8 cellular contexts compared by ENCODE assay signal in genomic region chr4:153465922-153466636, GRCh38. TPM values are rescaled to one million over a fixed set of nuclear protein-coding genes. Genes with fewer than 3 reads are reported as not detected.
DNase-seq lines count a peak whose midpoint lies in the region; ATAC-seq and TF ChIP-seq lines count a peak whose summit lies in the region.

Gene TMEM131L, plus strand, starts transcription at chr4:153466360. Its CDS starts 38 bp downstream, at chr4:153466398.

- H3K4me3 Mint-ChIP-seq in activated CD4-positive, alpha-beta memory T cell treated with anti-CD3 and anti-CD28 coated beads for 36 hours = peak within 1 kb of the TSS; percentile 93
- peak within 1 kb of the TSS; percentile 93 to 95 for H3K4me3 Mint-ChIP-seq in effector memory CD8-positive, alpha-beta T cell
- H3K4me3 Mint-ChIP-seq in memory B cell = peak within 1 kb of the TSS; percentile 95

- H3K27me3 Mint-ChIP-seq in activated CD4-positive, alpha-beta memory T cell treated with anti-CD3 and anti-CD28 coated beads for 36 hours = peaks cover 1% of the 10 kb centered on the region
- H3K27me3 Mint-ChIP-seq in effector memory CD8-positive, alpha-beta T cell = no peaks in the 10 kb centered on the region
- H3K27me3 Mint-ChIP-seq in memory B cell = no peaks in the 10 kb centered on the region

- H3K36me3 Mint-ChIP-seq in activated CD4-positive, alpha-beta memory T cell treated with anti-CD3 and anti-CD28 coated beads for 36 hours = peaks cover 21% of the 10 kb centered on the region
- H3K36me3 Mint-ChIP-seq in effector memory CD8-positive, alpha-beta T cell (ENCODE audit: insufficient read depth) = peaks cover 24% of the 10 kb centered on the region
- H3K36me3 Mint-ChIP-seq in memory B cell = peaks cover 6% of the 10 kb centered on the region

- DNase-seq in AG20443 (ENCODE audit: low spot score) (peak; percentile 96), NCI-H82 (lab: John Stamatoyannopoulos, UW) (peak; percentile 77), memory B cell (ENCODE audit: low spot score in 2 of 2) (peak; percentile 65 to 69)
- DNase-seq in activated CD4-positive, alpha-beta memory T cell treated with anti-CD3 and anti-CD28 coated beads for 36 hours = peak; percentile 78
- peak; percentile 45 to 60 (median 52) for DNase-seq in effector memory CD8-positive, alpha-beta T cell
- DNase-seq in stimulated activated CD8-positive, alpha-beta memory T cell treated with anti-CD3 and anti-CD28 coated beads, Interleukin-15, amount 100 ng/mL, for 4 hours (ENCODE audit: low read depth in 2 of 2) = peak; percentile 32 to 52

- peak; percentile 76 for TF ChIP-seq POLR2A in GM19099 (IDR thresholded peaks at IDR 0.05; ENCODE audit: extremely low read depth, insufficient read length, low read depth)

- POLR2A ChIA-PET in activated CD4-positive, alpha-beta memory T cell treated with anti-CD3 and anti-CD28 coated beads for 36 hours (lab: Charles Lee) = interaction anchor here (0.7 to 3.3 kb wide), 21 partner anchors 8 to 177 kb away, joined by 3 to 15 read pairs (median 5); no protein-coding TSS in a partner anchor

- H3K4me1 Mint-ChIP-seq in activated CD4-positive, alpha-beta memory T cell treated with anti-CD3 and anti-CD28 coated beads for 36 hours (ENCODE audit: low read depth) = peaks cover 45% of the 10 kb centered on the region
- H3K4me1 Mint-ChIP-seq in effector memory CD8-positive, alpha-beta T cell (ENCODE audit: low read depth in 2 of 2) = peaks cover 37 to 50% of the 10 kb centered on the region in 2 donors
- peaks cover 32% of the 10 kb centered on the region for H3K4me1 Mint-ChIP-seq in memory B cell

- CTCF ChIA-PET in activated CD4-positive, alpha-beta memory T cell treated with anti-CD3 and anti-CD28 coated beads for 36 hours (lab: Charles Lee) = interaction anchor here (0.8 to 4.2 kb wide), 25 partner anchors 9 to 323 kb away, joined by 3 to 37 read pairs (median 6); no protein-coding TSS in a partner anchor

- ATAC-seq in HG03342 (IDR thresholded peaks at IDR 0.05; ENCODE audit: unreplicated experiment) (peak; percentile 42), memory B cell (ENCODE audit: low read depth) (peak; percentile 52)
- peak; percentile 79 for ATAC-seq in effector memory CD8-positive, alpha-beta T cell (replicated peaks)

- no peaks in the 10 kb centered on the region for H3K9me3 Mint-ChIP-seq in activated CD4-positive, alpha-beta memory T cell treated with anti-CD3 and anti-CD28 coated beads for 36 hours
- no peaks in the 10 kb centered on the region for H3K9me3 Mint-ChIP-seq in effector memory CD8-positive, alpha-beta T cell
- H3K9me3 Mint-ChIP-seq in memory B cell = no peaks in the 10 kb centered on the region

- peak within 1 kb of the TSS; percentile 88 for H3K27ac Mint-ChIP-seq in activated CD4-positive, alpha-beta memory T cell treated with anti-CD3 and anti-CD28 coated beads for 36 hours
- peak within 1 kb of the TSS; percentile 94 to 95 for H3K27ac Mint-ChIP-seq in effector memory CD8-positive, alpha-beta T cell
- peak within 1 kb of the TSS; percentile 90 for H3K27ac Mint-ChIP-seq in memory B cell

- intact Hi-C loops in activated CD4-positive, alpha-beta memory T cell treated with anti-CD3 and anti-CD28 coated beads for 36 hours (cut with micrococcal nuclease) = loop anchor here (1.0 to 2.0 kb wide), 3 partner anchors 16 to 121 kb away; partner anchors contain the start of gene MND1

RNA-seq across cellular contexts. Expression of gene TMEM131L, which starts in this region (rescaled TPM):
- total RNA-seq in activated CD4-positive, alpha-beta memory T cell treated with anti-CD3 and anti-CD28 coated beads for 36 hours = 10 to 100 TPM; 32.7 to 33.3 TPM

Comparison
In these comparisons a context has a peak if more than half of its experiments do, and no peak if none do; other contexts are left out.
1. Peak in every context shown above with its lines: DNase-seq and ATAC-seq.
2. DNase-seq: peak in every context shown above with its lines; median percentile 96 in AG20443; 78 in activated CD4-positive, alpha-beta memory T cell treated with anti-CD3 and anti-CD28 coated beads for 36 hours; 77 in NCI-H82; 67 in memory B cell; 52 in effector memory CD8-positive, alpha-beta T cell; 42 in stimulated activated CD8-positive, alpha-beta memory T cell treated with anti-CD3 and anti-CD28 coated beads, Interleukin-15, amount 100 ng/mL, for 4 hours.